Comparison of ENCODE assay signal across 2 cellular contexts in genomic region chr4:163492951-163493504, GRCh38.
TF ChIP-seq lines count a peak whose summit lies in the region.

No MANE protein-coding gene starts in this region.

TF ChIP-seq in SK-N-SH, 30 proteins besides CTCF, POLR2A, EP300 and RAD21 (continued from another document):
- TF ChIP-seq EZH2phosphoT487 (IDR thresholded peaks at IDR 0.05; ENCODE audit: borderline replicate concordance, low read depth) (no peak), SMC3 (IDR thresholded peaks at IDR 0.05; ENCODE audit: low read depth, low read length) (no peak), FOSL2 (IDR thresholded peaks at IDR 0.05; ENCODE audit: borderline replicate concordance, low read depth) (no peak), ZBTB33 (IDR thresholded peaks at IDR 0.05; ENCODE audit: borderline replicate concordance, low read depth) (no peak), JUND (IDR thresholded peaks at IDR 0.05) (no peak), REST (IDR thresholded peaks at IDR 0.05; ENCODE audit: low read depth, low read length) (no peak), RFX5 (IDR thresholded peaks at IDR 0.05; ENCODE audit: low read length) (no peak), RCOR1 (IDR thresholded peaks at IDR 0.05; ENCODE audit: low read length) (no peak)

TF ChIP-seq in SK-N-SH treated with all-trans-retinoic acid at 6 μM for 48 hours, 23 proteins besides CTCF, POLR2A, EP300 and RAD21:
- no peak for TF ChIP-seq POU6F1 (CRISPR knock-in tag; IDR thresholded peaks at IDR 0.05; ENCODE audit: borderline replicate concordance, low read depth)
- no peak for TF ChIP-seq RARB (CRISPR knock-in tag; IDR thresholded peaks at IDR 0.05)
- no peak for TF ChIP-seq ISL1 (CRISPR knock-in tag; IDR thresholded peaks at IDR 0.05)
- TF ChIP-seq ZFP3 (CRISPR knock-in tag; IDR thresholded peaks at IDR 0.05): no peak
- no peak for TF ChIP-seq BACH2 (CRISPR knock-in tag; IDR thresholded peaks at IDR 0.05; ENCODE audit: borderline replicate concordance)
- TF ChIP-seq PPARA (CRISPR knock-in tag; IDR thresholded peaks at IDR 0.05; ENCODE audit: borderline replicate concordance): no peak
- TF ChIP-seq ESRRG (CRISPR knock-in tag; IDR thresholded peaks at IDR 0.05): no peak
- TF ChIP-seq, protein P1, sequence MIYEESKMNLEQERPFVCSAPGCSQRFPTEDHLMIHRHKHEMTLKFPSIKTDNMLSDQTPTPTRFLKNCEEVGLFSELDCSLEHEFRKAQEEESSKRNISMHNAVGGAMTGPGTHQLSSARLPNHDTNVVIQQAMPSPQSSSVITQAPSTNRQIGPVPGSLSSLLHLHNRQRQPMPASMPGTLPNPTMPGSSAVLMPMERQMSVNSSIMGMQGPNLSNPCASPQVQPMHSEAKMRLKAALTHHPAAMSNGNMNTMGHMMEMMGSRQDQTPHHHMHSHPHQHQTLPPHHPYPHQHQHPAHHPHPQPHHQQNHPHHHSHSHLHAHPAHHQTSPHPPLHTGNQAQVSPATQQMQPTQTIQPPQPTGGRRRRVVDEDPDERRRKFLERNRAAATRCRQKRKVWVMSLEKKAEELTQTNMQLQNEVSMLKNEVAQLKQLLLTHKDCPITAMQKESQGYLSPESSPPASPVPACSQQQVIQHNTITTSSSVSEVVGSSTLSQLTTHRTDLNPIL (CRISPR knock-in tag; IDR thresholded peaks at IDR 0.05; ENCODE audit: low read depth): no peak
- TF ChIP-seq SNAI2 (CRISPR knock-in tag; IDR thresholded peaks at IDR 0.05): no peak
- no peak for TF ChIP-seq GLIS3 (CRISPR knock-in tag; IDR thresholded peaks at IDR 0.05)
- TF ChIP-seq CSRNP3 (CRISPR knock-in tag; IDR thresholded peaks at IDR 0.05): no peak
- no peak for TF ChIP-seq OSR1 (CRISPR knock-in tag; IDR thresholded peaks at IDR 0.05)
- no peak for TF ChIP-seq ZNF70 (CRISPR knock-in tag; IDR thresholded peaks at IDR 0.05)
- no peak for TF ChIP-seq TOX (CRISPR knock-in tag; IDR thresholded peaks at IDR 0.05; ENCODE audit: borderline replicate concordance)
- TF ChIP-seq ZFP30 (CRISPR knock-in tag; IDR thresholded peaks at IDR 0.05): no peak
- no peak for TF ChIP-seq ARNTL (CRISPR knock-in tag; IDR thresholded peaks at IDR 0.05; ENCODE audit: borderline replicate concordance, low read depth)
